In genomic region chr3:64508140-64508539, GRCh38 we compare ENCODE assay signal across 27 cellular contexts.
"Had no signal": no experiment of that assay in that cellular context is flagged by ENCODE, and none has a peak within 500 bp of the region (broad histone marks: within the 10 kb centered on the region; RNA-seq: fewer than 3 reads in every experiment).

No MANE protein-coding gene starts in this region.

- H3K9me3 ChIP-seq: gastrocnemius medialis, neutrophil, upper lobe of left lung, vagina had no signal

- H3K27ac ChIP-seq: gastrocnemius medialis, neutrophil, skin epidermis, upper lobe of left lung, vagina had no signal

- H3K27me3 ChIP-seq: gastrocnemius medialis, neutrophil, upper lobe of left lung, vagina had no signal

- H3K4me3 ChIP-seq: gastrocnemius medialis, skin epidermis, upper lobe of left lung, vagina had no signal

- ATAC-seq: activated naive CD8-positive, alpha-beta T cell treated with anti-CD3 and anti-CD28 coated beads, Interleukin-2, amount 50 U/mL, for 24 hours; activated T-helper 17 cell treated with anti-CD3 and anti-CD28 coated beads, Interleukin-2, amount 50 U/mL, for 72 hours; gastrocnemius medialis; left ventricle myocardium superior; sciatic nerve; stimulated activated effector memory CD8-positive, alpha-beta T cell treated with anti-CD3 and anti-CD28 coated beads, Interleukin-12 subunit alpha, Interleukin-12 subunit beta, amount 100 ng/mL, for 72 hours; stimulated activated naive CD8-positive, alpha-beta T cell treated with anti-CD3 and anti-CD28 coated beads, Interleukin-15, amount 100 ng/mL, for 72 hours had no signal

- DNase-seq: activated CD4-positive, alpha-beta memory T cell treated with anti-CD3 and anti-CD28 coated beads for 36 hours; activated CD4-positive, alpha-beta T cell treated with anti-CD3 and anti-CD28 coated beads, Interleukin-2, amount 10 ng/mL, durations not matched to agents 24 days and 14 days; activated CD4-positive, CD25-positive, alpha-beta regulatory T cell treated with anti-CD3 and anti-CD28 coated beads, Interleukin-2, amount 50 U/mL, for 72 hours; activated CD8-positive, alpha-beta memory T cell treated with anti-CD3 and anti-CD28 coated beads, Interleukin-2, amount 50 U/mL, for 48 hours; activated gamma-delta T cell treated with Interleukin-2 at 50 U/mL for 16 hours; activated naive CD8-positive, alpha-beta T cell treated with anti-CD3 and anti-CD28 coated beads, Interleukin-2, amount 50 U/mL, for 24 hours; activated T-cell treated with anti-CD3 and anti-CD28 coated beads, Interleukin-2, amount 50 U/mL, for 24 hours; amygdala; dermis blood vessel endothelial cell; effector CD4-positive, alpha-beta T cell; gastrocnemius medialis; glutamatergic neuron; islet precursor cell; left ventricle myocardium superior; naive B cell; nephron progenitor cell; stimulated activated CD4-positive, alpha-beta T cell treated with anti-CD3 and anti-CD28 coated beads, Interleukin-4, amount 100 ng/mL, for 24 hours; stimulated activated naive CD8-positive, alpha-beta T cell treated with anti-CD3 and anti-CD28 coated beads, Interleukin-15, amount 100 ng/mL, for 72 hours; substantia nigra; T-helper 2 cell; upper lobe of left lung had no signal

- H3K4me1 ChIP-seq: gastrocnemius medialis, vagina had no signal

- H3K36me3 ChIP-seq: gastrocnemius medialis, neutrophil, upper lobe of left lung, vagina had no signal
